9 cellular contexts compared by ENCODE assay signal in the genomic region with DNA sequence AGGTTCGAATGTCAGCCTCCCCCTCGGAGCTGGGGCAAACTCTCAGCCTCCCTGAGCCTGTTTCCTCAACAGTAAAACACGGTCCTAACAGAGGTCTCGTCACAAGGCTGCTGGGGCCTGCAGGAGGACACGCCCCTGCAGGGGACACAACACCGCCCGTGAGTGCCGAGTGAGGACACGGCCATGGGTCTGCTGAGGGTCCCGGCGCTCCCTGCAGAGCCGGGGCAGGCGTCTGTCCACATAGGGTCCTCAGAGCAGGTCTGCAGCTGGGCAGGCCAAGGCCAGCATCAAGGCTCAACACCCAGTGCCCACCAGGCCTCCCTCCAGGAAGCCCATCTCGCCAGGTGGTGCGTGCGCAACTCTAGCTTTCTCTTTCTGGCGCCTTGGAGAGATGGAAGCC.
"Had no signal": no experiment of that assay in that cellular context is flagged by ENCODE, and none has a peak within 500 bp of the region (broad histone marks: within the 10 kb centered on the region; RNA-seq: fewer than 3 reads in every experiment).

No MANE protein-coding gene starts in this region.

- ATAC-seq: HCT116 had no signal

- H3K9me3 Mint-ChIP-seq: HFFc6 had no signal

- H3K9ac ChIP-seq: GM23248 had no signal

- H3K27ac ChIP-seq: GM23248, HL-60 had no signal

- H2AFZ ChIP-seq: GM23248 had no signal

- DNase-seq: GM23248, GOT3, H7, HFFc6, KBM-7 had no signal

- H3K36me3 ChIP-seq: HAP-1 had no signal

- H3K27me3 Mint-ChIP-seq: IgD-negative memory B cell had no signal

- H3K4me1 ChIP-seq: HAP-1 had no signal

- H3K4me3 ChIP-seq: GM23248, HAP-1 had no signal

- H3K9me3 ChIP-seq: HAP-1 had no signal

- H3K4me3 Mint-ChIP-seq: HFFc6, IgD-negative memory B cell had no signal
